1 cellular context compared by ENCODE assay signal in the genomic region with DNA sequence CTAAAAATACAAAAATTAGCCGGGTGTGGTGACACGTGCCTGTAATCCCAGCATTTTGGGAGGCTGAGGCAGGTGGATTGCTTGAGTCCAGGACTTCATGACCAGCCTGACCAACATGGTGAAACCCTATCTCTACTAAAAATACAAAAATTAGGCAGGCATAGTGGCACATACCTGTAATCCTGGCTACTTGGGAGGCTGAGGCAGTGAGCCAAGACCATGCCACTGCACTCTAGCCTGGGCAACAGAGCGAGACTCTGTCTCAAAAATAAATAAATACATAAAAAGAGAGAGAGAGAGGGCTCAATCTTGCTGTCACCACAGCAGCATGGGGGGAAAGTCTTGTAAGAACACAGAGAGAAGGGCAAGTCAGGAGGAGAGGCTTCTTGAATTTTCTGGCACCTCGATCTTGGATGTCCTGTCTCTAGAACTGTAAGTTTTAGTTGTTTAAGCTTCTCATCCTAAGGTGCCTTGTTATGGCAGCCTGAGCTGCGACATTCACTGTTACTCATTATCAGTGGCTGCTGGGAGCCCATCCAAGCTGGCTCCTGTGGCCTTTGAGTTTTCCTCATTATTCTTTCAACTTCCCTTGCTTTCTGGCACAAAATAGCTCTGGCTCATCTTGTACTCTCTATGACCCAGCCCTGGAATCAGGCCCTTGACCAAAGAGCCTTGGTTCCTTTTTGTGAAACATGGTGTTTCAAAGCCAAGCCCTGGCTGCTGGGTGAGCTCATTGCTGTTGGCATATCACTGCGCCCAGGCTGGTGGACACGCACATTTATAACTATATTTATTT.
TF ChIP-seq lines count a peak whose summit lies in the region.

No MANE protein-coding gene starts in this region.

TF ChIP-seq in IMR-90, 13 proteins besides CTCF, POLR2A, EP300 and RAD21:
- TF ChIP-seq MXI1 (IDR thresholded peaks at IDR 0.05; ENCODE audit: borderline replicate concordance, low read depth, low read length), result no peak
- TF ChIP-seq CHD1 (IDR thresholded peaks at IDR 0.05; ENCODE audit: low read depth, low read length), result no peak
- no peak for TF ChIP-seq BHLHE40 (IDR thresholded peaks at IDR 0.05; ENCODE audit: low read depth, low read length)
- TF ChIP-seq NFE2L2 (IDR thresholded peaks at IDR 0.05; ENCODE audit: low read depth, low read length), result no peak
- no peak for TF ChIP-seq MAZ (IDR thresholded peaks at IDR 0.05; ENCODE audit: borderline replicate concordance, low read depth, low read length)
- TF ChIP-seq, protein P1, sequence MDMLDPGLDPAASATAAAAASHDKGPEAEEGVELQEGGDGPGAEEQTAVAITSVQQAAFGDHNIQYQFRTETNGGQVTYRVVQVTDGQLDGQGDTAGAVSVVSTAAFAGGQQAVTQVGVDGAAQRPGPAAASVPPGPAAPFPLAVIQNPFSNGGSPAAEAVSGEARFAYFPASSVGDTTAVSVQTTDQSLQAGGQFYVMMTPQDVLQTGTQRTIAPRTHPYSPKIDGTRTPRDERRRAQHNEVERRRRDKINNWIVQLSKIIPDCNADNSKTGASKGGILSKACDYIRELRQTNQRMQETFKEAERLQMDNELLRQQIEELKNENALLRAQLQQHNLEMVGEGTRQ (IDR thresholded peaks at IDR 0.05; ENCODE audit: low read depth, low read length), result no peak
- TF ChIP-seq MAFK (IDR thresholded peaks at IDR 0.05; ENCODE audit: low read depth, low read length), result no peak
